ENCODE assay signal across 8 cellular contexts in genomic region chr2:74835831-74836674, GRCh38. TPM values are rescaled to one million over a fixed set of nuclear protein-coding genes. Genes with fewer than 3 reads are reported as not detected.
A peak's percentile ranks its signal among the peaks of the same experiment; 100 is the strongest.
DNase-seq lines count a peak whose midpoint lies in the region; ATAC-seq and TF ChIP-seq lines count a peak whose summit lies in the region.

No MANE protein-coding gene starts in this region.

- peaks cover 27% of the 10 kb centered on the region for H3K4me1 Mint-ChIP-seq in endodermal cell
- peaks cover 35 to 66% (median 52%) of the 10 kb centered on the region in 7 donors for H3K4me1 Mint-ChIP-seq in naive thymus-derived CD4-positive, alpha-beta T cell

- H3K27me3 Mint-ChIP-seq in endodermal cell (ENCODE audit: insufficient read depth): peaks cover 8% of the 10 kb centered on the region
- no peaks in the 10 kb centered on the region for H3K27me3 Mint-ChIP-seq in naive thymus-derived CD4-positive, alpha-beta T cell

- CTCF ChIA-PET in naive thymus-derived CD4-positive, alpha-beta T cell (lab: Charles Lee): interaction anchor here (0.8 to 6.8 kb wide), 11 partner anchors 8 to 248 kb away, joined by 3 to 74 read pairs (median 4); no protein-coding TSS in a partner anchor

- peak overlapping the region; percentile 62 for H3K9ac ChIP-seq in endodermal cell (ENCODE audit: extremely low read depth, low read length, poor library complexity, severe bottlenecking)

- peaks cover 4% of the 10 kb centered on the region for H3K27me3 ChIP-seq in endodermal cell (ENCODE audit: control insufficient read depth, insufficient read depth, low read length, poor library complexity, severe bottlenecking)
- no peaks in the 10 kb centered on the region for H3K27me3 ChIP-seq in naive thymus-derived CD4-positive, alpha-beta T cell (ENCODE audit: control insufficient read depth in 2 of 2, insufficient read depth in 2 of 2, low read length in 2 of 2)

- DNase-seq in COLO829 (ENCODE audit: low spot score): peak; percentile 61
- no peak for DNase-seq in LNCaP clone FGC (ENCODE audit: low read depth)
- DNase-seq in SK-MEL-5 (ENCODE audit: low read depth, low spot score): peak; percentile 79
- DNase-seq in endodermal cell: peak; percentile 65
- DNase-seq in naive thymus-derived CD4-positive, alpha-beta T cell: peak in 6 of 9 donors; percentile 30 to 49 (median 44)
- no peak for DNase-seq in stimulated activated CD4-positive, alpha-beta T cell treated with anti-CD3 and anti-CD28 coated beads, Interleukin-4, amount 100 ng/mL, for 1 hour

- no peaks in the 10 kb centered on the region for H3K9me3 ChIP-seq in endodermal cell (ENCODE audit: control insufficient read depth, low read length)
- no peaks in the 10 kb centered on the region for H3K9me3 ChIP-seq in naive thymus-derived CD4-positive, alpha-beta T cell (ENCODE audit: control insufficient read depth in 2 of 3, low read length in 3 of 3)

- H3K4me1 ChIP-seq in endodermal cell (ENCODE audit: control insufficient read depth, insufficient read depth, low read length): peaks cover 4% of the 10 kb centered on the region
- peaks cover 14 to 41% of the 10 kb centered on the region in 2 donors for H3K4me1 ChIP-seq in naive thymus-derived CD4-positive, alpha-beta T cell (ENCODE audit: control insufficient read depth in 2 of 2, insufficient read depth in 2 of 2, low read length in 2 of 2)

- in situ Hi-C loops in SK-MEL-5 (cut with HindIII; ENCODE audit: low pct_unique_long_range_greater_than_20kb, low sequenced_read_pairs): no loop called here

- H3K27ac ChIP-seq in endodermal cell (ENCODE audit: low read depth, low read length): no peak overlapping the region
- H3K27ac ChIP-seq in naive thymus-derived CD4-positive, alpha-beta T cell (ENCODE audit: low read depth, low read length): peak overlapping the region; percentile 67

- H3K36me3 Mint-ChIP-seq in endodermal cell (ENCODE audit: low read depth): peaks cover 9% of the 10 kb centered on the region
- H3K36me3 Mint-ChIP-seq in naive thymus-derived CD4-positive, alpha-beta T cell: peaks cover 0 to 19% (median 0%) of the 10 kb centered on the region in 5 donors

- WGBS in endodermal cell (ENCODE audit: insufficient coverage in 1 of 2, insufficient read length in 1 of 2), 2 experiments: 17 to 19% methylated on average over 10 to 15 of the region's 15 CpGs

- peak overlapping the region; percentile 80 for H3K4me3 Mint-ChIP-seq in endodermal cell
- H3K4me3 Mint-ChIP-seq in naive thymus-derived CD4-positive, alpha-beta T cell: peak overlapping the region; percentile 89 to 97 (median 94)

- peak overlapping the region; percentile 72 for H3K4me3 ChIP-seq in LNCaP clone FGC (ENCODE audit: low read depth, low read length)
- H3K4me3 ChIP-seq in endodermal cell (ENCODE audit: low read length): peak overlapping the region; percentile 83
- peak overlapping the region; percentile 72 for H3K4me3 ChIP-seq in naive thymus-derived CD4-positive, alpha-beta T cell (ENCODE audit: low read length)

- ATAC-seq in GM18867 (IDR thresholded peaks at IDR 0.05; ENCODE audit: unreplicated experiment) (peak; percentile 28), GM18520 (IDR thresholded peaks at IDR 0.05; ENCODE audit: unreplicated experiment) (no peak)
- ATAC-seq in naive thymus-derived CD4-positive, alpha-beta T cell: no peak

- intact Hi-C loops in naive thymus-derived CD4-positive, alpha-beta T cell (cut with micrococcal nuclease): loop anchor here (1.0 to 10.0 kb wide), 14 partner anchors 8 to 1601 kb away; partner anchors contain the start of genes ALMS1 (in 2 of the 2), SEMA4F (in 2 of the 2), CCT7 (in 1 of the 2) and GCFC2 (in 1 of the 2)

- TF ChIP-seq CTCF in LNCaP clone FGC (IDR thresholded peaks at IDR 0.05; ENCODE audit: control insufficient read depth, extremely low read depth, insufficient read depth): peak; percentile 27; the same call in 1 of the 2 replicates
- TF ChIP-seq CTCF in endodermal cell (conservative IDR thresholded peaks at IDR 0.05): peak; percentile 82

- H3K9me3 Mint-ChIP-seq in endodermal cell: no peaks in the 10 kb centered on the region
- peaks cover 0 to 2% (median 0%) of the 10 kb centered on the region in 11 donors for H3K9me3 Mint-ChIP-seq in naive thymus-derived CD4-positive, alpha-beta T cell

- H3K36me3 ChIP-seq in endodermal cell (ENCODE audit: control insufficient read depth, insufficient read depth, low read length): no peaks in the 10 kb centered on the region
- peaks cover 0 to 4% (median 0%) of the 10 kb centered on the region in 3 experiments for H3K36me3 ChIP-seq in naive thymus-derived CD4-positive, alpha-beta T cell (ENCODE audit: control insufficient read depth in 2 of 3, insufficient read depth in 3 of 3, low read length in 3 of 3)

- POLR2A ChIA-PET in naive thymus-derived CD4-positive, alpha-beta T cell (lab: Charles Lee): interaction anchor here (0.6 to 8.8 kb wide), 6 partner anchors 8 to 658 kb away, joined by 3 to 107 read pairs (median 4); partner anchors contain the start of gene WBP1

- H3K27ac Mint-ChIP-seq in endodermal cell: peak overlapping the region; percentile 86
- peak overlapping the region; percentile 55 to 95 (median 80) for H3K27ac Mint-ChIP-seq in naive thymus-derived CD4-positive, alpha-beta T cell

RNA-seq across cellular contexts. Expression of gene HK2, which starts 2.1 kb away (rescaled TPM):
- 39.2 and 52.1 TPM in 2 replicates for total RNA-seq in SK-MEL-5 (2014; rRNA removed; shearing (Covaris generic))
- 60.6 and 84.9 TPM in 2 replicates for polyA plus RNA-seq in SK-MEL-5 (2015; cell fraction: cytosol; rRNA removed)
- polyA plus RNA-seq in SK-MEL-5 (2015; cell fraction: nucleus; rRNA removed): 55.2 and 82.1 TPM in 2 replicates
- total RNA-seq in endodermal cell: 10 to 100 TPM; 21.5 to 31.5 TPM
- polyA plus RNA-seq in endodermal cell (2013, experiment 1 of 2): 40.0 TPM
- polyA plus RNA-seq in endodermal cell (2013, experiment 2 of 2): 31.2 TPM
- total RNA-seq in naive thymus-derived CD4-positive, alpha-beta T cell: 10 to 100 TPM; 11.1 to 74.6 (median 17.7) TPM
- polyA plus RNA-seq in naive thymus-derived CD4-positive, alpha-beta T cell: 1 to 10 TPM; 3.6 to 6.3 TPM

Comparison
In these comparisons a context has a peak if more than half of its experiments do, and no peak if none do; other contexts are left out.
1. DNase-seq: peak in COLO829 (single experiment), SK-MEL-5 (single experiment), endodermal cell (single experiment) and naive thymus-derived CD4-positive, alpha-beta T cell (6 of 9); none in LNCaP clone FGC (single experiment) and stimulated activated CD4-positive, alpha-beta T cell treated with anti-CD3 and anti-CD28 coated beads, Interleukin-4, amount 100 ng/mL, for 1 hour (single experiment).
2. Peak in every context shown above with its lines, with median percentiles within 50 percentile points of each other: H3K4me3 ChIP-seq.